ENCODE assay signal across 1 cellular context in genomic region chr4:154024097-154024496, GRCh38.
TF ChIP-seq lines count a peak whose summit lies in the region.

No MANE protein-coding gene starts in this region.

TF ChIP-seq in HCT116, 20 proteins besides CTCF, POLR2A, EP300 and RAD21 (continued from another document):
- no peak for TF ChIP-seq REST (IDR thresholded peaks at IDR 0.05; ENCODE audit: low read depth)
- TF ChIP-seq JUND (IDR thresholded peaks at IDR 0.05) = no peak
- TF ChIP-seq SP1 (IDR thresholded peaks at IDR 0.05; ENCODE audit: low read depth) = no peak
- TF ChIP-seq MAX (IDR thresholded peaks at IDR 0.05) = no peak
- no peak for TF ChIP-seq CBX3 (IDR thresholded peaks at IDR 0.05; ENCODE audit: low read depth)
- no peak for TF ChIP-seq ZFX (IDR thresholded peaks at IDR 0.05)
- TF ChIP-seq ZBTB33 (IDR thresholded peaks at IDR 0.05; ENCODE audit: extremely low read depth, insufficient replicate concordance, low read length) = no peak
- no peak for TF ChIP-seq EGR1 (IDR thresholded peaks at IDR 0.05; ENCODE audit: low read depth)
- no peak for TF ChIP-seq TCF7L2 (IDR thresholded peaks at IDR 0.05; ENCODE audit: borderline replicate concordance, extremely low read depth, insufficient read depth, insufficient read length)
- no peak for TF ChIP-seq ZNF274 (IDR thresholded peaks at IDR 0.05; ENCODE audit: low read depth, low read length)
- TF ChIP-seq SIN3A (IDR thresholded peaks at IDR 0.05; ENCODE audit: low read depth) = no peak
- TF ChIP-seq CEBPB (IDR thresholded peaks at IDR 0.05; ENCODE audit: low read depth) = no peak
- no peak for TF ChIP-seq POLR2AphosphoS5 (IDR thresholded peaks at IDR 0.05; ENCODE audit: low read depth, low read length)
- no peak for TF ChIP-seq YY1 (IDR thresholded peaks at IDR 0.05; ENCODE audit: extremely low read depth, insufficient replicate concordance, low read depth, low read length)
- TF ChIP-seq EZH2phosphoT487 (IDR thresholded peaks at IDR 0.05; ENCODE audit: borderline replicate concordance) = no peak
